ENCODE assay signal across 26 cellular contexts in genomic region chr18:74229005-74229404, GRCh38.
DNase-seq lines count a peak whose midpoint lies in the region; ATAC-seq and TF ChIP-seq lines count a peak whose summit lies in the region.
"Had no signal": no experiment of that assay in that cellular context is flagged by ENCODE, and none has a peak within 500 bp of the region (broad histone marks: within the 10 kb centered on the region; RNA-seq: fewer than 3 reads in every experiment).

No MANE protein-coding gene starts in this region.

- intact Hi-C loops in body of pancreas (cut with DNase I) (no loop called here), head of caudate nucleus (cut with DNase I) (no loop called here)

- no peak overlapping the region for H3K4me3 ChIP-seq in body of pancreas
- H3K4me3 ChIP-seq in liver (ENCODE audit: low read depth in 1 of 3, low read length in 3 of 3): no peak overlapping the region
- H3K4me3 ChIP-seq in foreskin fibroblast (ENCODE audit: low read depth in 1 of 2, low read length in 2 of 2): no peak overlapping the region
- H3K4me3 ChIP-seq: GM23248, SJCRH30 had no signal

- no peak overlapping the region for H3K9ac ChIP-seq in liver (ENCODE audit: low read depth in 1 of 2, low read length in 2 of 2)
- H3K9ac ChIP-seq: GM23248 had no signal

- H3K36me3 ChIP-seq in body of pancreas (replicated peaks in 1 of 2; ENCODE audit: insufficient read depth in 1 of 2, low read depth in 2 of 2) (no peaks in the 10 kb centered on the region), liver (ENCODE audit: control insufficient read depth in 4 of 4, insufficient read depth in 3 of 4, low read depth in 1 of 4, low read length in 3 of 4) (no peaks in the 10 kb centered on the region)
- H3K36me3 ChIP-seq: SJCRH30 had no signal

- 18 to 32% methylated on average over 3 of the region's 3 CpGs for WGBS in body of pancreas, 2 donors
- WGBS in liver: 42% methylated on average over 3 of the region's 3 CpGs

- no peak for TF ChIP-seq CTCF in body of pancreas (IDR thresholded peaks at IDR 0.05)
- TF ChIP-seq CTCF in liver (IDR thresholded peaks at IDR 0.05; ENCODE audit: low read depth, low read length, missing input control): no peak
- no peak for TF ChIP-seq CTCF in foreskin fibroblast (IDR thresholded peaks at IDR 0.05; ENCODE audit: low read depth, low read length)

- TF ChIP-seq RAD21 in liver (IDR thresholded peaks at IDR 0.05): peak in 1 of 2 donors; percentile 46

- DNase-seq in body of pancreas (peak in 3 of 4 donors; percentile 50 to 72 (median 63)), renal cortical epithelial cell (ENCODE audit: low read depth) (peak; percentile 19), NCI-H2107 treated with DMSO at 0.1 percent for 48 hours (lab: John Stamatoyannopoulos, UW; ENCODE audit: unreplicated experiment) (no peak), head of caudate nucleus (no peak), GDM1 (lab: John Stamatoyannopoulos, UW) (no peak), foreskin fibroblast (no peak)
- DNase-seq: C1 segment of cervical spinal cord; CD4-positive, alpha-beta memory T cell; COR-L47; GM23248; H7; KBM-7; MV-4-11; NCI-H1105; NCI-H1436 treated with DMSO at 0.1 percent for 48 hours; NCI-H187 treated with DMSO at 0.1 percent for 48 hours; NCI-H2107; NCI-H446; NCI-H526; NCI-H82; NK-92 treated with Interleukin-12 subunit alpha and Interleukin-12 subunit beta, amount 100 ng/mL, for 24 hours; SJCRH30 had no signal

- no peaks in the 10 kb centered on the region for H3K9me3 ChIP-seq in body of pancreas
- H3K9me3 ChIP-seq in liver (ENCODE audit: control insufficient read depth in 4 of 4, low read length in 3 of 4): no peaks in the 10 kb centered on the region
- H3K9me3 ChIP-seq: SJCRH30 had no signal

- ATAC-seq in body of pancreas: peak; percentile 23
- ATAC-seq: PC-3, Right ventricle myocardium inferior, SK-N-SH treated with all-trans-retinoic acid at 6 μM for 48 hours had no signal

- H3K4me1 ChIP-seq in body of pancreas (peaks cover 97% of the 10 kb centered on the region), liver (ENCODE audit: control insufficient read depth in 4 of 4, insufficient read depth in 4 of 4, low read length in 3 of 4) (peaks cover 22 to 75% (median 59%) of the 10 kb centered on the region in 4 donors)
- H3K4me1 ChIP-seq: SJCRH30 had no signal

- H3K27ac ChIP-seq in body of pancreas: peak overlapping the region; percentile 56 to 99 (median 92)
- peak overlapping the region; percentile 95 to 99 for H3K27ac ChIP-seq in liver (ENCODE audit: low read depth in 1 of 2, low read length in 2 of 2)
- H3K27ac ChIP-seq: GM23248, SJCRH30 had no signal

- TF ChIP-seq POLR2A in body of pancreas (IDR thresholded peaks at IDR 0.05): peak in 1 of 3 donors; percentile 24

- H3K27me3 ChIP-seq in body of pancreas (no peaks in the 10 kb centered on the region), liver (ENCODE audit: control insufficient read depth in 4 of 4, insufficient read depth in 4 of 4, low read length in 3 of 4) (no peaks in the 10 kb centered on the region)
- H3K27me3 ChIP-seq: SJCRH30 had no signal

TF ChIP-seq in liver, 16 proteins besides CTCF, POLR2A, EP300 and RAD21:
- TF ChIP-seq RXRA (IDR thresholded peaks at IDR 0.05) (peak; percentile 84 to 86), ATF3 (IDR thresholded peaks at IDR 0.05) (no peak), FOXA2 (IDR thresholded peaks at IDR 0.05) (peak; percentile 43), EGR1 (IDR thresholded peaks at IDR 0.05; ENCODE audit: low read depth in 2 of 2) (no peak), TAF1 (conservative IDR thresholded peaks at IDR 0.05) (peak; percentile 17), GABPA (IDR thresholded peaks at IDR 0.05 in 1 of 2, conservative IDR thresholded peaks at IDR 0.05 in 1 of 2) (no peak), HNF4G (IDR thresholded peaks at IDR 0.05) (peak; percentile 85), ZBTB33 (IDR thresholded peaks at IDR 0.05) (peak; percentile 37), HNF4A (conservative IDR thresholded peaks at IDR 0.05) (peak; percentile 90 to 95), MAX (IDR thresholded peaks at IDR 0.05) (peak; percentile 50), YY1 (IDR thresholded peaks at IDR 0.05) (peak; percentile 46), SP1 (IDR thresholded peaks at IDR 0.05) (peak; percentile 90), NR2F2 (IDR thresholded peaks at IDR 0.05) (no peak), JUND (IDR thresholded peaks at IDR 0.05) (peak; percentile 58 to 67), FOXA1 (IDR thresholded peaks at IDR 0.05) (no peak)
- TF ChIP-seq, protein P1, sequence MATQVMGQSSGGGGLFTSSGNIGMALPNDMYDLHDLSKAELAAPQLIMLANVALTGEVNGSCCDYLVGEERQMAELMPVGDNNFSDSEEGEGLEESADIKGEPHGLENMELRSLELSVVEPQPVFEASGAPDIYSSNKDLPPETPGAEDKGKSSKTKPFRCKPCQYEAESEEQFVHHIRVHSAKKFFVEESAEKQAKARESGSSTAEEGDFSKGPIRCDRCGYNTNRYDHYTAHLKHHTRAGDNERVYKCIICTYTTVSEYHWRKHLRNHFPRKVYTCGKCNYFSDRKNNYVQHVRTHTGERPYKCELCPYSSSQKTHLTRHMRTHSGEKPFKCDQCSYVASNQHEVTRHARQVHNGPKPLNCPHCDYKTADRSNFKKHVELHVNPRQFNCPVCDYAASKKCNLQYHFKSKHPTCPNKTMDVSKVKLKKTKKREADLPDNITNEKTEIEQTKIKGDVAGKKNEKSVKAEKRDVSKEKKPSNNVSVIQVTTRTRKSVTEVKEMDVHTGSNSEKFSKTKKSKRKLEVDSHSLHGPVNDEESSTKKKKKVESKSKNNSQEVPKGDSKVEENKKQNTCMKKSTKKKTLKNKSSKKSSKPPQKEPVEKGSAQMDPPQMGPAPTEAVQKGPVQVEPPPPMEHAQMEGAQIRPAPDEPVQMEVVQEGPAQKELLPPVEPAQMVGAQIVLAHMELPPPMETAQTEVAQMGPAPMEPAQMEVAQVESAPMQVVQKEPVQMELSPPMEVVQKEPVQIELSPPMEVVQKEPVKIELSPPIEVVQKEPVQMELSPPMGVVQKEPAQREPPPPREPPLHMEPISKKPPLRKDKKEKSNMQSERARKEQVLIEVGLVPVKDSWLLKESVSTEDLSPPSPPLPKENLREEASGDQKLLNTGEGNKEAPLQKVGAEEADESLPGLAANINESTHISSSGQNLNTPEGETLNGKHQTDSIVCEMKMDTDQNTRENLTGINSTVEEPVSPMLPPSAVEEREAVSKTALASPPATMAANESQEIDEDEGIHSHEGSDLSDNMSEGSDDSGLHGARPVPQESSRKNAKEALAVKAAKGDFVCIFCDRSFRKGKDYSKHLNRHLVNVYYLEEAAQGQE (IDR thresholded peaks at IDR 0.05): peak; percentile 15

Comparison
In these comparisons a context has a peak if more than half of its experiments do, and no peak if none do; other contexts are left out.
1. DNase-seq: peak in body of pancreas (3 of 4) and renal cortical epithelial cell (single experiment); none in NCI-H2107 treated with DMSO at 0.1 percent for 48 hours (single experiment), head of caudate nucleus (0 of 42), GDM1 (single experiment) and foreskin fibroblast (0 of 2).